In genomic region chr9:112771359-112772214, GRCh38 we compare ENCODE assay signal across 2 cellular contexts.
TF ChIP-seq lines count a peak whose summit lies in the region.

No MANE protein-coding gene starts in this region.

TF ChIP-seq in IMR-90, 13 proteins besides CTCF, POLR2A, EP300 and RAD21:
- TF ChIP-seq MXI1 (IDR thresholded peaks at IDR 0.05; ENCODE audit: borderline replicate concordance, low read depth, low read length) (no peak), ELK1 (IDR thresholded peaks at IDR 0.05; ENCODE audit: borderline replicate concordance, low read depth, low read length) (no peak), RCOR1 (IDR thresholded peaks at IDR 0.05; ENCODE audit: insufficient replicate concordance, low read length) (no peak), CHD1 (IDR thresholded peaks at IDR 0.05; ENCODE audit: low read depth, low read length) (no peak), MAFK (IDR thresholded peaks at IDR 0.05; ENCODE audit: low read depth, low read length) (no peak), CEBPB (IDR thresholded peaks at IDR 0.05; ENCODE audit: low read depth, low read length) (no peak), USF2 (IDR thresholded peaks at IDR 0.05; ENCODE audit: low read depth, low read length) (no peak), RFX5 (IDR thresholded peaks at IDR 0.05; ENCODE audit: low read depth, low read length) (no peak), FOS (IDR thresholded peaks at IDR 0.05; ENCODE audit: low read depth, low read length) (no peak), SMC3 (IDR thresholded peaks at IDR 0.05; ENCODE audit: low read depth, low read length) (no peak), MAZ (IDR thresholded peaks at IDR 0.05; ENCODE audit: borderline replicate concordance, low read depth, low read length) (no peak), BHLHE40 (IDR thresholded peaks at IDR 0.05; ENCODE audit: low read depth, low read length) (no peak)

TF ChIP-seq in K562, 482 proteins besides CTCF, POLR2A, EP300 and RAD21:
- no peak for TF ChIP-seq ZNF3 (CRISPR knock-in tag; IDR thresholded peaks at IDR 0.05)
- peak; percentile 35 to 44; a peak in 2 of 4 replicates for TF ChIP-seq KDM1A (IDR thresholded peaks at IDR 0.05)
